31 cellular contexts compared by ENCODE assay signal in genomic region chr6:14489445-14489844, GRCh38.
"Had no signal": no experiment of that assay in that cellular context is flagged by ENCODE, and none has a peak within 500 bp of the region (broad histone marks: within the 10 kb centered on the region; RNA-seq: fewer than 3 reads in every experiment).

No MANE protein-coding gene starts in this region.

- ATAC-seq: activated CD4-positive, alpha-beta T cell treated with anti-CD3 and anti-CD28 coated beads for 36 hours; activated CD8-positive, alpha-beta memory T cell treated with anti-CD3 and anti-CD28 coated beads, Interleukin-2, amount 10 ng/mL, durations not matched to agents 7 days and 5 days; activated CD8-positive, alpha-beta T cell treated with anti-CD3 and anti-CD28 coated beads, Interleukin-2, amount 10 ng/mL, durations not matched to agents 7 days and 5 days; activated naive CD8-positive, alpha-beta T cell treated with anti-CD3 and anti-CD28 coated beads, Interleukin-2, amount 50 U/mL, for 24 hours; body of pancreas; gastroesophageal sphincter; heart right ventricle had no signal

- DNase-seq: activated CD4-positive, alpha-beta memory T cell treated with anti-CD3 and anti-CD28 coated beads for 36 hours; activated CD4-positive, alpha-beta T cell treated with anti-CD3 and anti-CD28 coated beads for 36 hours; activated CD4-positive, alpha-beta T cell treated with anti-CD3 and anti-CD28 coated beads, Interleukin-2, amount 10 ng/mL, durations not matched to agents 24 days and 14 days; activated CD4-positive, CD25-positive, alpha-beta regulatory T cell; activated CD4-positive, CD25-positive, alpha-beta regulatory T cell treated with anti-CD3 and anti-CD28 coated beads, Interleukin-2, amount 50 U/mL, for 72 hours; activated CD8-positive, alpha-beta memory T cell treated with anti-CD3 and anti-CD28 coated beads, Interleukin-2, amount 10 ng/mL, durations not matched to agents 7 days and 5 days; activated CD8-positive, alpha-beta memory T cell treated with anti-CD3 and anti-CD28 coated beads, Interleukin-2, amount 50 U/mL, for 4 hours; activated CD8-positive, alpha-beta T cell treated with anti-CD3 and anti-CD28 coated beads, Interleukin-2, amount 10 ng/mL, durations not matched to agents 7 days and 5 days; activated effector memory CD4-positive, alpha-beta T cell treated with anti-CD3 and anti-CD28 coated beads, Interleukin-2, amount 50 U/mL, for 16 hours; activated naive CD4-positive, alpha-beta T cell treated with anti-CD3 and anti-CD28 coated beads for 36 hours; activated naive CD8-positive, alpha-beta T cell treated with anti-CD3 and anti-CD28 coated beads for 36 hours; activated naive CD8-positive, alpha-beta T cell treated with anti-CD3 and anti-CD28 coated beads, Interleukin-2, amount 50 U/mL, for 24 hours; activated T-cell treated with anti-CD3 and anti-CD28 coated beads, Interleukin-2, amount 50 U/mL, for 1 hour; activated T-cell treated with anti-CD3 and anti-CD28 coated beads, Interleukin-2, amount 50 U/mL, for 48 hours; adrenal gland; amygdala; aorta; body of pancreas; caudate nucleus; cortex of kidney; dermis blood vessel endothelial cell; effector CD4-positive, alpha-beta T cell; esophagus squamous epithelium; foreskin melanocyte; heart right ventricle; T-helper 2 cell had no signal

- H3K4me3 ChIP-seq: adrenal gland, body of pancreas, esophagus squamous epithelium, gastroesophageal sphincter, heart right ventricle had no signal

- H3K27me3 ChIP-seq: adrenal gland, body of pancreas, esophagus squamous epithelium, gastroesophageal sphincter, heart right ventricle had no signal

- FAIRE-seq: colon, endometrium, endothelial cell of umbilical vein had no signal

- H3K4me1 ChIP-seq: adrenal gland, body of pancreas, esophagus squamous epithelium, gastroesophageal sphincter, heart right ventricle had no signal

- H3K27ac ChIP-seq: adrenal gland, body of pancreas, epithelial cell of prostate, esophagus squamous epithelium, gastroesophageal sphincter, heart right ventricle had no signal

- H3K36me3 ChIP-seq: adrenal gland, esophagus squamous epithelium, gastroesophageal sphincter, heart right ventricle had no signal

- H3K9me3 ChIP-seq: adrenal gland, body of pancreas, esophagus squamous epithelium, gastroesophageal sphincter had no signal
